22 cellular contexts compared by ENCODE assay signal in the genomic region with DNA sequence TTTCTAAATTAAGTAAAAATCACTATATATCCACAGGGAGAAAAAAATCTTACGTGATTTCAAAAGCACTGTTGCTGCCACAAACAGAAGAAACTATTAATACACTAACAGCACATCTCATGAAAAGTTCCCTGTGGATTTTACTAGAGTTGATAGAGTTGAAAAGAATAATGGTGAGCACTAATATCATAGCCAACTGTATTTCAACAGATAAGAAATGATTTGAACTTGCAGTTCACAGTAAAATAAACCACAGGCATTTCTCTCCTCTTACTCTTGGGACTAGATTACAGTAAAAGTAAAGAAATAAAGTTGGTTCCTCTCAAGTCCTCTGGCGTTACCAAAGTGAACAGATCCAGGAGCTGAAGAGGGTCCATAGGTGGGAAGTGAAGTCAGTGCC.
"Had no signal": no experiment of that assay in that cellular context is flagged by ENCODE, and none has a peak within 500 bp of the region (broad histone marks: within the 10 kb centered on the region; RNA-seq: fewer than 3 reads in every experiment).

No MANE protein-coding gene starts in this region.

- H3K4me3 Mint-ChIP-seq: activated CD8-positive, alpha-beta T cell treated with anti-CD3 and anti-CD28 coated beads for 36 hours; activated naive CD8-positive, alpha-beta T cell treated with anti-CD3 and anti-CD28 coated beads for 36 hours; dendritic cell treated with granulocyte-macrophage colony-stimulating factor and Interleukin-4, amounts not matched to agents 40 ng/mL and 50 ng/mL, for 4 days; nephron progenitor cell; T-cell had no signal

- H3K27me3 ChIP-seq: transverse colon had no signal

- H3K27me3 Mint-ChIP-seq: activated CD8-positive, alpha-beta T cell treated with anti-CD3 and anti-CD28 coated beads for 36 hours; activated naive CD8-positive, alpha-beta T cell treated with anti-CD3 and anti-CD28 coated beads for 36 hours; dendritic cell treated with granulocyte-macrophage colony-stimulating factor and Interleukin-4, amounts not matched to agents 40 ng/mL and 50 ng/mL, for 4 days; T-cell had no signal

- H3K4me1 ChIP-seq: prostate gland had no signal

- ATAC-seq: activated CD8-positive, alpha-beta T cell treated with anti-CD3 and anti-CD28 coated beads for 36 hours; right cardiac atrium; T-cell had no signal

- H3K4me3 ChIP-seq: left ventricle myocardium inferior, prostate gland, transverse colon had no signal

- H3K27ac Mint-ChIP-seq: activated CD8-positive, alpha-beta T cell treated with anti-CD3 and anti-CD28 coated beads for 36 hours; activated naive CD8-positive, alpha-beta T cell treated with anti-CD3 and anti-CD28 coated beads for 36 hours; dendritic cell treated with granulocyte-macrophage colony-stimulating factor and Interleukin-4, amounts not matched to agents 40 ng/mL and 50 ng/mL, for 4 days; nephron progenitor cell; T-cell had no signal

- H3K36me3 ChIP-seq: prostate gland, transverse colon had no signal

- DNase-seq: activated CD4-positive, alpha-beta T cell treated with anti-CD3 and anti-CD28 coated beads for 48 hours; activated CD8-positive, alpha-beta T cell treated with anti-CD3 and anti-CD28 coated beads for 36 hours; activated naive CD8-positive, alpha-beta T cell treated with anti-CD3 and anti-CD28 coated beads for 36 hours; activated T-cell treated with anti-CD3 and anti-CD28 coated beads, Interleukin-2, amount 50 U/mL, for 48 hours; cerebellar nuclear complex; effector memory CD4-positive, alpha-beta T cell; hippocampal formation; kidney; left ventricle myocardium inferior; nephron progenitor cell; right cardiac atrium; small intestine; stimulated activated CD4-positive, alpha-beta T cell treated with anti-CD3 and anti-CD28 coated beads, Interleukin-4, amount 100 ng/mL, for 24 hours; stimulated activated naive CD4-positive, alpha-beta T cell treated with Interleukin-2 at 50 U/mL for 16 hours; substantia nigra; T-cell; T-helper 9 cell; transverse colon; WERI-Rb-1 had no signal

- H3K9me3 ChIP-seq: prostate gland, transverse colon had no signal

- H3K27ac ChIP-seq: epithelial cell of prostate, left ventricle myocardium inferior, prostate gland, transverse colon, WERI-Rb-1 had no signal

- H3K4me1 Mint-ChIP-seq: nephron progenitor cell had no signal
